21 cellular contexts compared by ENCODE assay signal in genomic region chr2:229245013-229245412, GRCh38. TPM values are rescaled to one million over a fixed set of nuclear protein-coding genes. Genes with fewer than 3 reads are reported as not detected.
DNase-seq lines count a peak whose midpoint lies in the region; TF ChIP-seq lines count a peak whose summit lies in the region.
"Had no signal": no experiment of that assay in that cellular context is flagged by ENCODE, and none has a peak within 500 bp of the region (broad histone marks: within the 10 kb centered on the region; RNA-seq: fewer than 3 reads in every experiment).

No MANE protein-coding gene starts in this region.

- H3K23ac ChIP-seq in H9 (ENCODE audit: insufficient read length, low read depth, low read length) = no peak overlapping the region

- no peaks in the 10 kb centered on the region for H4K20me1 ChIP-seq in H9 (ENCODE audit: control insufficient read depth, insufficient read depth, insufficient read length)

- H3K4me3 ChIP-seq in fibroblast of pulmonary artery (replicated peaks; ENCODE audit: low read depth, low read length) = no peak overlapping the region
- no peak overlapping the region for H3K4me3 ChIP-seq in SJCRH30
- H3K4me3 ChIP-seq: SJSA1 had no signal

- no peak overlapping the region for H2BK12ac ChIP-seq in H9 (ENCODE audit: insufficient read length, low read depth, low read length)

- peaks cover 28 to 34% of the 10 kb centered on the region in 2 experiments for H3K9me3 Mint-ChIP-seq in H9

- no peaks in the 10 kb centered on the region for H3K36me3 ChIP-seq in SJCRH30
- H3K36me3 ChIP-seq: SJSA1 had no signal

- no peak overlapping the region for H4K5ac ChIP-seq in H9 (ENCODE audit: insufficient read length, low read depth, low read length)

- no peak overlapping the region for H3K56ac ChIP-seq in H9 (ENCODE audit: insufficient read length, low read depth, low read length)

- no peaks in the 10 kb centered on the region for H3K23me2 ChIP-seq in H9 (ENCODE audit: insufficient read length, low read depth, low read length, poor library complexity, severe bottlenecking)

- H3K9ac ChIP-seq in H9 (ENCODE audit: extremely low read depth, insufficient read length, low read length) = no peak overlapping the region

- no peaks in the 10 kb centered on the region for H3K9me3 ChIP-seq in H9 (ENCODE audit: control insufficient read depth, low read depth, low read length)
- peaks cover 7% of the 10 kb centered on the region for H3K9me3 ChIP-seq in SJCRH30 (replicated peaks)
- H3K9me3 ChIP-seq: SJSA1 had no signal

- H3K14ac ChIP-seq in H9 (ENCODE audit: insufficient read depth, low read length) = no peak overlapping the region

- no peak overlapping the region for H3K4me2 ChIP-seq in H9 (ENCODE audit: insufficient read depth, insufficient read length, low read length)

- no peak overlapping the region for H2BK20ac ChIP-seq in H9 (ENCODE audit: low read depth, low read length, poor library complexity, severe bottlenecking)

- H2BK15ac ChIP-seq in H9 (ENCODE audit: low read depth, low read length) = no peak overlapping the region

- no CpG with 5 or more reads among the region's 1 CpG for WGBS in H9 (ENCODE audit: extremely low coverage, insufficient read length, low lambda C conversion rate)

- H3K27me3 ChIP-seq in H9 (ENCODE audit: insufficient read depth, low read length) (no peaks in the 10 kb centered on the region), SJCRH30 (0 out of 2 replicates have a peak, but pooled peaks cover 3% of the 10 kb centered on the region)
- H3K27me3 ChIP-seq: SJSA1 had no signal

- DNase-seq in H9 (no peak), LHCN-M2 (ENCODE audit: low read depth) (peak; percentile 76), fibroblast of pulmonary artery (ENCODE audit: low read depth) (peak; percentile 33), myocyte (ENCODE audit: low read depth) (peak; percentile 45), SJCRH30 (no peak), hypothalamus (lab: John Stamatoyannopoulos, UW) (no peak), GM19240 (ENCODE audit: insufficient read length, low spot score) (no peak)
- DNase-seq: C1 segment of cervical spinal cord; CD8-positive, alpha-beta memory T cell; DMS53; H7; Karpas-422; NCI-H1105 treated with DMSO at 0.1 percent for 48 hours; NCI-H1694 treated with DMSO at 0.1 percent for 48 hours; NCI-H226; NCI-H524; NCI-H82; PC-3 had no signal

- H4K91ac ChIP-seq in H9 (ENCODE audit: insufficient read length, low read depth, low read length) = no peak overlapping the region

- H4K8ac ChIP-seq in H9 (replicated peaks; ENCODE audit: insufficient read length, low read depth, low read length) = no peak overlapping the region

- peaks cover 3% of the 10 kb centered on the region; the same call in 1 of the 2 replicates for H3K4me1 ChIP-seq in H9 (ENCODE audit: insufficient read depth, low read length)
- H3K4me1 ChIP-seq in SJCRH30 = peaks cover 7% of the 10 kb centered on the region; the same call in 1 of the 2 replicates
- H3K4me1 ChIP-seq: SJSA1 had no signal

- peaks cover 8 to 25% (median 24%) of the 10 kb centered on the region in 3 experiments for H3K36me3 Mint-ChIP-seq in H9 (ENCODE audit: insufficient read depth in 1 of 3, low read depth in 3 of 3)
- H3K36me3 Mint-ChIP-seq: CD8-positive, alpha-beta memory T cell; IgD-negative memory B cell had no signal

- H3K4me1 Mint-ChIP-seq in H9 = peaks cover 9 to 15% of the 10 kb centered on the region in 2 experiments
- H3K4me1 Mint-ChIP-seq: CD8-positive, alpha-beta memory T cell; IgD-negative memory B cell had no signal

- no peak overlapping the region for H3K18ac ChIP-seq in H9 (ENCODE audit: insufficient read length, low read depth, low read length)

- H3K4me3 Mint-ChIP-seq in H9 = no peak overlapping the region
- H3K4me3 Mint-ChIP-seq: CD8-positive, alpha-beta memory T cell; IgD-negative memory B cell had no signal

- H2BK5ac ChIP-seq in H9 (ENCODE audit: insufficient read length, low read length) = no peak overlapping the region

- no peak overlapping the region for H2AK5ac ChIP-seq in H9 (ENCODE audit: insufficient read length, low read length)

- no peak overlapping the region for H3T11ph ChIP-seq in H9 (ENCODE audit: low read length)

- no peak overlapping the region for H3K4ac ChIP-seq in H9 (ENCODE audit: low read depth, low read length)

- TF ChIP-seq CTCF in H9 (conservative IDR thresholded peaks at IDR 0.05) (no peak), fibroblast of pulmonary artery (IDR thresholded peaks at IDR 0.05; ENCODE audit: low read length, missing control alignments) (no peak)

- peak overlapping the region in 2 of 3 experiments; percentile 11 to 12; a peak in 1 of 7 replicates for H3K27ac Mint-ChIP-seq in H9
- H3K27ac Mint-ChIP-seq: CD8-positive, alpha-beta memory T cell; IgD-negative memory B cell had no signal

- H3K27me3 Mint-ChIP-seq in H9 (ENCODE audit: low read depth) = no peaks in the 10 kb centered on the region
- H3K27me3 Mint-ChIP-seq: IgD-negative memory B cell had no signal

- no peaks in the 10 kb centered on the region for H3K79me1 ChIP-seq in H9 (ENCODE audit: insufficient read depth, low read depth, low read length, poor library complexity, severe bottlenecking)

- no peaks in the 10 kb centered on the region for H3K79me2 ChIP-seq in H9 (ENCODE audit: insufficient read depth, low read length)

- H3K27ac ChIP-seq in H9 (ENCODE audit: insufficient read length, low read depth, low read length) = no peak overlapping the region
- no peak overlapping the region for H3K27ac ChIP-seq in SJCRH30
- H3K27ac ChIP-seq: RWPE1, SJSA1 had no signal

- no peak overlapping the region for H2BK120ac ChIP-seq in H9 (ENCODE audit: low read depth, low read length, poor library complexity, severe bottlenecking)

- H2AFZ ChIP-seq in H9 (ENCODE audit: low read length) = no peak overlapping the region

RNA-seq across cellular contexts. Expression of gene PID1, which starts 26.1 kb away (rescaled TPM):
- total RNA-seq in H9 (2021) = 1.4 and 1.9 TPM in 2 replicates
- 32.3 and 35.6 TPM in 2 replicates for total RNA-seq in LHCN-M2 (2014; rRNA removed)
- polyA plus RNA-seq in LHCN-M2 (2012) = 44.5 TPM
- total RNA-seq in myocyte = 8.5 and 9.0 TPM in 2 replicates
- 30.6 TPM for polyA plus RNA-seq in myocyte (2012)
- 6.3 and 6.6 TPM in 2 replicates for total RNA-seq in SJCRH30 (2014; rRNA removed; shearing (Covaris generic))
- total RNA-seq: CD8-positive, alpha-beta memory T cell had no signal
- polyA plus RNA-seq: CD8-positive, alpha-beta memory T cell; IgD-negative memory B cell had no signal

Comparison
In these comparisons a context has a peak if more than half of its experiments do, and no peak if none do; other contexts are left out.
1. DNase-seq: peak in LHCN-M2 (single experiment), fibroblast of pulmonary artery (single experiment) and myocyte (single experiment); none in H9 (single experiment), SJCRH30 (0 of 2), hypothalamus (0 of 51) and GM19240 (single experiment).